In genomic region chr2:17086990-17087389, GRCh38 we compare ENCODE assay signal across 17 cellular contexts.
DNase-seq lines count a peak whose midpoint lies in the region; TF ChIP-seq lines count a peak whose summit lies in the region.
"Had no signal": no experiment of that assay in that cellular context is flagged by ENCODE, and none has a peak within 500 bp of the region (broad histone marks: within the 10 kb centered on the region; RNA-seq: fewer than 3 reads in every experiment).

No MANE protein-coding gene starts in this region.

- H3K27me3 Mint-ChIP-seq in nephron (ENCODE audit: low read depth), result no peaks in the 10 kb centered on the region
- H3K27me3 Mint-ChIP-seq: CD4-positive, alpha-beta T cell had no signal

- H3K4me1 Mint-ChIP-seq in nephron, result peaks cover 28% of the 10 kb centered on the region

- H3K9me3 Mint-ChIP-seq in nephron, result peaks cover 3% of the 10 kb centered on the region

- H3K36me3 ChIP-seq in ovary, result no peaks in the 10 kb centered on the region
- H3K36me3 ChIP-seq: BLaER1 treated with 17β-estradiol and CSF1 and Interleukin-3, amounts not matched to agents 10 nM and 100 nM had no signal

- DNase-seq in fibroblast of villous mesenchyme (ENCODE audit: low read depth) (peak; percentile 10), NCI-H82 treated with DMSO at 0.1 percent for 48 hours (lab: John Stamatoyannopoulos, UW; ENCODE audit: unreplicated experiment) (no peak), AG20443 (ENCODE audit: low spot score) (no peak), ovary (no peak)
- DNase-seq: 8988T; ACHN; AML-193; Caco-2; Calu3; CD4-positive, alpha-beta T cell; CD8-positive, alpha-beta T cell; DMS79 treated with DMSO at 0.1 percent for 48 hours; GF-D8 had no signal

- intact Hi-C loops in ovary (cut with DNase I), result no loop called here

- WGBS in ovary, 3 donors, result 64 to 73% (median 68%) methylated on average over 1 of the region's 1 CpG

- H3K27me3 ChIP-seq in ovary, result no peaks in the 10 kb centered on the region
- H3K27me3 ChIP-seq: BLaER1 treated with 17β-estradiol and CSF1 and Interleukin-3, amounts not matched to agents 10 nM and 100 nM had no signal

- TF ChIP-seq CTCF in fibroblast of villous mesenchyme (IDR thresholded peaks at IDR 0.05; ENCODE audit: insufficient read depth, low read depth, low read length) (no peak), nephron (IDR thresholded peaks at IDR 0.05; ENCODE audit: unreplicated experiment in 3 of 3) (no peak), ovary (IDR thresholded peaks at IDR 0.05) (no peak)

- H3K27ac Mint-ChIP-seq in nephron, result peak overlapping the region in 2 of 3 experiments; percentile 57 to 81
- H3K27ac Mint-ChIP-seq: B cell; CD4-positive, alpha-beta T cell; CD8-positive, alpha-beta T cell had no signal

- no peak overlapping the region for H3K4me3 ChIP-seq in fibroblast of villous mesenchyme (ENCODE audit: low read depth, low read length)
- H3K4me3 ChIP-seq in ovary, result no peak overlapping the region
- H3K4me3 ChIP-seq: BLaER1 treated with 17β-estradiol and CSF1 and Interleukin-3, amounts not matched to agents 10 nM and 100 nM had no signal

- no peaks in the 10 kb centered on the region for H3K36me3 Mint-ChIP-seq in nephron (ENCODE audit: low read depth)
- H3K36me3 Mint-ChIP-seq: CD8-positive, alpha-beta T cell had no signal

- TF ChIP-seq EP300 in ovary (IDR thresholded peaks at IDR 0.05), result no peak

- no peak overlapping the region for H3K4me3 Mint-ChIP-seq in nephron
- H3K4me3 Mint-ChIP-seq: B cell; CD4-positive, alpha-beta T cell; CD8-positive, alpha-beta T cell had no signal

- H3K27ac ChIP-seq in ovary, result no peak overlapping the region
- H3K27ac ChIP-seq: BLaER1 treated with 17β-estradiol and CSF1 and Interleukin-3, amounts not matched to agents 10 nM and 100 nM; C4-2B had no signal

- no peaks in the 10 kb centered on the region for H3K9me3 ChIP-seq in ovary
- H3K9me3 ChIP-seq: BLaER1 treated with 17β-estradiol and CSF1 and Interleukin-3, amounts not matched to agents 10 nM and 100 nM; Caco-2 had no signal

- TF ChIP-seq POLR2A in ovary (IDR thresholded peaks at IDR 0.05), result no peak

- H3K4me1 ChIP-seq in ovary (ENCODE audit: insufficient read depth), result no peaks in the 10 kb centered on the region
- H3K4me1 ChIP-seq: Caco-2 had no signal
